ENCODE assay signal across 26 cellular contexts in the genomic region with DNA sequence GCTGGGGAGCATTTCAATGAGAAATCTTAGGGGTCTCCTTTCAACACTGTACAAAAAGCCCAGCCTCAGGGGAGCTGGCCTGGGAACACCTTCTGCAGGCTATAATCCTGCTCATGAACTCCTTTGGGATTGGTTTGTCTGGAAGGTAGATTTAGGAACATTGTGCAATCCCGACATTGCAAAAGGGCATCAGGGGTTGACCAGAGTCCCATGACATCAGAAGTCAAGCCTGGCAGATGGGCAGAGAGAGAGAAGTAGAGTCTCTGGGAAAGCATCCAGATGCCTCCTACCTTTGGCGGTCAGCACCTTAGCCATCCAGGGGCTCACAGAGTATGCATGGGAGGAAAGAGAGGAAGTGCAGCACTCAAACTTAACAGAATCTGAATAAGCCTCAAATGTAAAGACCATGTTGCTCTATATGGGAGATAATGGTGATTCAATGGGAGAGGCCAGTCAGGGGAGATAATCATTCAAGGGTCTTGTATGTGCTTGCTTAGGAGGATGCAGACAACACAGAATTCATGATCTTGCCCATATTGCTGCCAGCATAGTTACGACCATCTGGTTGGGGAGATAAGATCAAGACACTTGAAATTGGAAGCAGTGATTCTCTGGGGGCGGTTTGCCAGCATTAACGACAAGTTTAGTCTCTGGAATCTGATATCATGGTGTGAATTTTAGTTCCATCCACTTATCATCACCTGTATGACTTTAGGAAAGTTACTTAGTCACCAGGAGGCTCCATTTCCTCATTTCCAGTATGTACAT. TPM values are rescaled to one million over a fixed set of nuclear protein-coding genes. Genes with fewer than 3 reads are reported as not detected.
DNase-seq lines count a peak whose midpoint lies in the region; ATAC-seq, FAIRE-seq and TF ChIP-seq lines count a peak whose summit lies in the region.
"Had no signal": no experiment of that assay in that cellular context is flagged by ENCODE, and none has a peak within 500 bp of the region (broad histone marks: within the 10 kb centered on the region; RNA-seq: fewer than 3 reads in every experiment).

No MANE protein-coding gene starts in this region.

- H3K27ac ChIP-seq in neutrophil, result peak overlapping the region; percentile 58

- no peak for ATAC-seq in HG02973 (IDR thresholded peaks at IDR 0.05; ENCODE audit: unreplicated experiment)
- ATAC-seq: activated CD8-positive, alpha-beta T cell treated with anti-CD3 and anti-CD28 coated beads for 36 hours; natural killer cell; sciatic nerve had no signal

- H3K36me3 ChIP-seq in bronchial epithelial cell (ENCODE audit: control insufficient read depth, insufficient read depth, low read length) (no peaks in the 10 kb centered on the region), neutrophil (no peaks in the 10 kb centered on the region)

- peak; percentile 95 for DNase-seq in DMS 273 treated with DMSO at 0.1 percent for 48 hours (lab: John Stamatoyannopoulos, UW)
- peak; percentile 86 for DNase-seq in NCI-H2171 (lab: John Stamatoyannopoulos, UW)
- DNase-seq in bronchial epithelial cell (ENCODE audit: low read depth), result no peak
- DNase-seq in globus pallidus (ENCODE audit: low spot score), result no peak
- no peak for DNase-seq in NCI-H2227 (lab: John Stamatoyannopoulos, UW; ENCODE audit: unreplicated experiment)
- DNase-seq: activated CD4-positive, CD25-positive, alpha-beta regulatory T cell treated with anti-CD3 and anti-CD28 coated beads, Interleukin-2, amount 50 U/mL, for 72 hours; activated CD8-positive, alpha-beta T cell treated with anti-CD3 and anti-CD28 coated beads for 36 hours; activated effector memory CD4-positive, alpha-beta T cell treated with anti-CD3 and anti-CD28 coated beads, Interleukin-2, amount 50 U/mL, for 16 hours; activated T-cell treated with anti-CD3 and anti-CD28 coated beads for 4 hours; CD4-positive, alpha-beta memory T cell; DMS53; effector CD8-positive, alpha-beta T cell; foreskin melanocyte; GF-D8; HCEC 1CT; kidney; natural killer cell; NCI-H187 treated with DMSO at 0.1 percent for 48 hours had no signal

- peak; percentile 72 for FAIRE-seq in bronchial epithelial cell (lab: Jason Lieb, UNC)
- FAIRE-seq: kidney, urothelium cell line had no signal

- no peak overlapping the region for H3K4me3 ChIP-seq in bronchial epithelial cell (ENCODE audit: low read depth, low read length)
- no peak overlapping the region for H3K4me3 ChIP-seq in neutrophil (ENCODE audit: low read depth in 1 of 2, low read length in 1 of 2)

- TF ChIP-seq CTCF in bronchial epithelial cell (IDR thresholded peaks at IDR 0.05; ENCODE audit: insufficient read depth, low read length, severe bottlenecking) (no peak), neutrophil (IDR thresholded peaks at IDR 0.05) (no peak)

- H3K9me3 ChIP-seq in neutrophil, result no peaks in the 10 kb centered on the region

- H3K27me3 ChIP-seq in bronchial epithelial cell (ENCODE audit: control insufficient read depth, insufficient read depth, low read length), result no peaks in the 10 kb centered on the region
- no peaks in the 10 kb centered on the region for H3K27me3 ChIP-seq in neutrophil

- peaks cover 15 to 44% of the 10 kb centered on the region in 2 experiments for H3K4me1 ChIP-seq in neutrophil (ENCODE audit: control insufficient read depth in 1 of 2, insufficient read depth in 1 of 2, low read depth in 1 of 2, low read length in 1 of 2)

RNA-seq across cellular contexts. Expression of gene UPP2, which starts 58.3 kb away (rescaled TPM):
- total RNA-seq in bronchial epithelial cell, result not detected in 2 replicates
- total RNA-seq: activated CD8-positive, alpha-beta T cell treated with anti-CD3 and anti-CD28 coated beads for 36 hours; CD4-positive, alpha-beta memory T cell; HT-29; mesothelial cell of epicardium; natural killer cell; NCI-H460; RPMI7951; sciatic nerve had no signal

Comparison
In these comparisons a context has a peak if more than half of its experiments do, and no peak if none do; other contexts are left out.
1. DNase-seq: peak in DMS 273 treated with DMSO at 0.1 percent for 48 hours (single experiment) and NCI-H2171 (single experiment); none in bronchial epithelial cell (single experiment), globus pallidus (single experiment) and NCI-H2227 (single experiment).